8 cellular contexts compared by ENCODE assay signal in genomic region chr2:242088044-242088443, GRCh38.
A peak's percentile ranks its signal among the peaks of the same experiment; 100 is the strongest.
DNase-seq lines count a peak whose midpoint lies in the region; ATAC-seq and TF ChIP-seq lines count a peak whose summit lies in the region.
"Not testable (repeated sequence)": the region's sequence is repeated elsewhere in the genome, so short reads cannot be mapped to it uniquely, and the experiment has no call there.

No MANE protein-coding gene starts in this region.

- H3K36me3 Mint-ChIP-seq in activated B cell treated with CpG ODN at 0.5 μM for 24 hours (ENCODE audit: low read depth): not testable (repeated sequence)

- peak overlapping the region; percentile 92 for H3K4me3 Mint-ChIP-seq in activated B cell treated with CpG ODN at 0.5 μM for 24 hours

- peaks cover 40% of the 10 kb centered on the region for H3K4me1 ChIP-seq in Karpas-422 (ENCODE audit: low read length)
- not testable (repeated sequence) for H3K4me1 ChIP-seq in rectal smooth muscle tissue (ENCODE audit: control insufficient read depth, insufficient read depth, low read length)

- peak overlapping the region; percentile 72 for H3K9ac ChIP-seq in Karpas-422 (ENCODE audit: low read length)
- H3K9ac ChIP-seq in rectal smooth muscle tissue (ENCODE audit: low read length): not testable (repeated sequence)

- H3K4me2 ChIP-seq in Karpas-422 (ENCODE audit: low read depth, low read length, poor library complexity, severe bottlenecking): peak overlapping the region; percentile 89

- not testable (repeated sequence) for TF ChIP-seq CTCF in AG04450 (IDR thresholded peaks at IDR 0.05; ENCODE audit: low read depth, low read length); activated B cell treated with CpG ODN at 0.5 μM for 24 hours (IDR thresholded peaks at IDR 0.05); choroid plexus epithelial cell (conservative IDR thresholded peaks at IDR 0.05; ENCODE audit: low read depth, low read length)

- intact Hi-C loops in activated B cell treated with CpG ODN at 0.5 μM for 24 hours (cut with micrococcal nuclease): loop anchor here (5.0 kb wide), 3 partner anchors 121 to 206 kb away; no protein-coding TSS in a partner anchor

- peak overlapping the region; percentile 67; the same call in 1 of the 2 replicates for H2AFZ ChIP-seq in Karpas-422 (ENCODE audit: low read length)

- CTCF ChIA-PET in AG04450 (lab: Charles Lee); activated B cell treated with CpG ODN at 0.5 μM for 24 hours (lab: Charles Lee): not testable (repeated sequence)

- peak overlapping the region; percentile 68 for H3K27ac Mint-ChIP-seq in activated B cell treated with CpG ODN at 0.5 μM for 24 hours

- not testable (repeated sequence) for H3K9me2 ChIP-seq in Karpas-422 (replicated peaks; ENCODE audit: insufficient read depth, low read length)

- H3K79me2 ChIP-seq in Karpas-422 (ENCODE audit: low read length): peaks cover 39% of the 10 kb centered on the region

- H3K9me3 ChIP-seq in AG04450 (ENCODE audit: control insufficient read depth, insufficient read depth, low read length); Karpas-422 (ENCODE audit: low read length): not testable (repeated sequence)

- H3K36me3 ChIP-seq in Karpas-422 (ENCODE audit: insufficient read depth, low read length); rectal smooth muscle tissue (ENCODE audit: control insufficient read depth, insufficient read depth, low read length): not testable (repeated sequence)

- not testable (repeated sequence) for H3K27me3 ChIP-seq in AG04450 (ENCODE audit: control insufficient read depth, insufficient read depth, low read length); Karpas-422 (ENCODE audit: low read length); rectal smooth muscle tissue (ENCODE audit: control insufficient read depth, insufficient read depth, low read length)

- not testable (repeated sequence) for DNase-seq in AG04450 (ENCODE audit: low read depth, low spot score); activated B cell treated with CpG ODN at 0.5 μM for 24 hours
- DNase-seq in Karpas-422: peak; percentile 56
- DNase-seq in choroid plexus epithelial cell (ENCODE audit: low read depth): peak; percentile 28
- peak; percentile 22 for DNase-seq in iris pigment epithelial cell (ENCODE audit: low read depth)

- H4K20me1 ChIP-seq in Karpas-422 (ENCODE audit: insufficient read depth, low read depth, low read length): not testable (repeated sequence)

- peak; percentile 11 for ATAC-seq in GM18870 (IDR thresholded peaks at IDR 0.05; ENCODE audit: unreplicated experiment)
- peak; percentile 25 for ATAC-seq in HG02678 (IDR thresholded peaks at IDR 0.05; ENCODE audit: unreplicated experiment)
- peak; percentile 33 for ATAC-seq in activated B cell treated with CpG ODN at 0.5 μM for 24 hours (ENCODE audit: low read depth)

- not testable (repeated sequence) for H3K27ac ChIP-seq in AG04450 (ENCODE audit: low read depth, low read length); Karpas-422 (ENCODE audit: low read length)
- peak overlapping the region; percentile 24 for H3K27ac ChIP-seq in rectal smooth muscle tissue (ENCODE audit: low read depth, low read length)

- not testable (repeated sequence) for H3K9me3 Mint-ChIP-seq in activated B cell treated with CpG ODN at 0.5 μM for 24 hours

- H3K4me3 ChIP-seq in AG04450 (ENCODE audit: low read depth, low read length) (peak overlapping the region; percentile 76), Karpas-422 (ENCODE audit: low read length) (peak overlapping the region; percentile 72), choroid plexus epithelial cell (ENCODE audit: low read depth, low read length) (peak overlapping the region; percentile 83), rectal smooth muscle tissue (ENCODE audit: low read length) (peak overlapping the region; percentile 52)

- peaks cover 48% of the 10 kb centered on the region for H3K4me1 Mint-ChIP-seq in activated B cell treated with CpG ODN at 0.5 μM for 24 hours

- H3K27me3 Mint-ChIP-seq in activated B cell treated with CpG ODN at 0.5 μM for 24 hours: not testable (repeated sequence)

- POLR2A ChIA-PET in AG04450 (lab: Yijun Ruan, JAX); activated B cell treated with CpG ODN at 0.5 μM for 24 hours (lab: Charles Lee): not testable (repeated sequence)
